Comparison of ENCODE assay signal across 15 cellular contexts in the genomic region with DNA sequence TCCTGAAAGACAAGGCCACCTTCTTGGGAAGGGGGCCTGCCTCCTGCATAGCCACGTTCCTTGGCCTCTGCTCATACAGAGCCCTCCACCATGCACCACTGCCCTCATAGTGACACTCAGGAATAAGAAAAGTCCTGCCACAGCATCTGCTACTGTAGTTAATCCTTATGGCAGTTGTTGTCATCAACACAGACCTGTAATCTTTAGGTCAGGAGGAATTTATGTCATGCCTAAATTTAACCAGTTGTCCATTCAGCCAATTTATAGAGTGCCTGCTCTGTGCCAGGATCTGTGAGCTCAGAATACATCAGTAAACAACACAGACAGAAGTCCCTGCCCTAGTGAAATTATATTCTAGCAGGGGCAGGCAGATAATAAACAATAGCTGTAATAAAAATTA. TPM values are rescaled to one million over a fixed set of nuclear protein-coding genes. Genes with fewer than 3 reads are reported as not detected.
A peak's percentile ranks its signal among the peaks of the same experiment; 100 is the strongest.
DNase-seq lines count a peak whose midpoint lies in the region; ATAC-seq and TF ChIP-seq lines count a peak whose summit lies in the region.
"Had no signal": no experiment of that assay in that cellular context is flagged by ENCODE, and none has a peak within 500 bp of the region (broad histone marks: within the 10 kb centered on the region; RNA-seq: fewer than 3 reads in every experiment).

No MANE protein-coding gene starts in this region.

- WGBS in psoas muscle, 3 donors = 34 to 55% (median 48%) methylated on average over 1 of the region's 1 CpG

- peak overlapping the region; percentile 64 for H3K27ac ChIP-seq in psoas muscle
- H3K27ac ChIP-seq: KMS-11 had no signal

- H3K36me3 ChIP-seq in psoas muscle (ENCODE audit: insufficient read depth in 1 of 2, low read depth in 1 of 2) = no peaks in the 10 kb centered on the region

- TF ChIP-seq CTCF in psoas muscle (IDR thresholded peaks at IDR 0.05) = no peak

- DNase-seq in Right ventricle myocardium inferior (ENCODE audit: missing footprints) = no peak
- no peak for DNase-seq in cardiac septum (ENCODE audit: low spot score)
- DNase-seq in Right ventricle myocardium superior = no peak
- no peak for DNase-seq in psoas muscle
- no peak for DNase-seq in C1 segment of cervical spinal cord (lab: John Stamatoyannopoulos, UW)
- DNase-seq in HK-2 (ENCODE audit: unreplicated experiment) = no peak
- DNase-seq: DMS 273 treated with DMSO at 0.1 percent for 48 hours, EL, HFFc6, NCI-H1436, NCI-H2081, SIG-M5 had no signal

- intact Hi-C loops in Right ventricle myocardium inferior (cut with DNase I) = no loop called here
- intact Hi-C loops in cardiac septum (cut with DNase I) = no loop called here
- intact Hi-C loops in Right ventricle myocardium superior (cut with DNase I) = no loop called here
- intact Hi-C loops in psoas muscle (cut with DNase I) = no loop called here

- no peaks in the 10 kb centered on the region for H3K27me3 ChIP-seq in psoas muscle (ENCODE audit: insufficient read depth in 3 of 3, low read length in 2 of 3)

- H3K4me3 ChIP-seq in psoas muscle = no peak overlapping the region

- ATAC-seq in Right ventricle myocardium inferior (peak; percentile 75), Right ventricle myocardium superior (ENCODE audit: poor library complexity) (peak; percentile 90), psoas muscle (peak in 3 of 4 donors; percentile 91 to 94 (median 93)), GM19035 (IDR thresholded peaks at IDR 0.05; ENCODE audit: unreplicated experiment) (no peak), HG02885 (IDR thresholded peaks at IDR 0.05; ENCODE audit: poor library complexity, unreplicated experiment) (no peak)

- H3K9me3 ChIP-seq in psoas muscle = no peaks in the 10 kb centered on the region

- H3K4me1 ChIP-seq in psoas muscle = peaks cover 6% of the 10 kb centered on the region

RNA-seq across cellular contexts. Expression of a gene that starts 44.4 kb away (rescaled TPM):
- total RNA-seq in Right ventricle myocardium inferior = 12.1 TPM
- total RNA-seq in cardiac septum = 4.6 TPM
- 12.2 TPM for total RNA-seq in Right ventricle myocardium superior
- 1 to 10 TPM in 2 of 4 donors, under 1 TPM in 2; 0.63 to 1.5 (median 0.99) TPM for total RNA-seq in psoas muscle
- under 1 TPM; 0.51 to 0.75 (median 0.52) TPM for polyA plus RNA-seq in psoas muscle
- total RNA-seq: HFFc6 had no signal

Comparison
In these comparisons a context has a peak if more than half of its experiments do, and no peak if none do; other contexts are left out.
1. ATAC-seq: peak in Right ventricle myocardium inferior (single experiment), Right ventricle myocardium superior (single experiment) and psoas muscle (3 of 4); none in GM19035 (single experiment) and HG02885 (single experiment).